Comparison of ENCODE assay signal across 15 cellular contexts in genomic region chr1:108813326-108813725, GRCh38. TPM values are rescaled to one million over a fixed set of nuclear protein-coding genes. Genes with fewer than 3 reads are reported as not detected.
"Had no signal": no experiment of that assay in that cellular context is flagged by ENCODE, and none has a peak within 500 bp of the region (broad histone marks: within the 10 kb centered on the region; RNA-seq: fewer than 3 reads in every experiment).

No MANE protein-coding gene starts in this region.

- H3K9me3 ChIP-seq: gastroesophageal sphincter, thyroid gland had no signal

- H3K9me3 Mint-ChIP-seq: activated naive CD4-positive, alpha-beta T cell treated with anti-CD3 and anti-CD28 coated beads, Interleukin-2, amount 50 U/mL, for 24 hours had no signal

- H3K27ac ChIP-seq: thyroid gland had no signal

- H3K36me3 Mint-ChIP-seq: activated naive CD4-positive, alpha-beta T cell treated with anti-CD3 and anti-CD28 coated beads, Interleukin-2, amount 50 U/mL, for 24 hours had no signal

- H3K27me3 Mint-ChIP-seq: activated naive CD4-positive, alpha-beta T cell treated with anti-CD3 and anti-CD28 coated beads, Interleukin-2, amount 50 U/mL, for 24 hours had no signal

- H3K4me3 Mint-ChIP-seq: activated naive CD4-positive, alpha-beta T cell treated with anti-CD3 and anti-CD28 coated beads, Interleukin-2, amount 50 U/mL, for 24 hours had no signal

- H3K27me3 ChIP-seq: gastroesophageal sphincter, thyroid gland had no signal

- H3K4me3 ChIP-seq: coronary artery, gastroesophageal sphincter, thyroid gland had no signal

- H3K27ac Mint-ChIP-seq: activated naive CD4-positive, alpha-beta T cell treated with anti-CD3 and anti-CD28 coated beads, Interleukin-2, amount 50 U/mL, for 24 hours had no signal

- H3K4me1 Mint-ChIP-seq: activated naive CD4-positive, alpha-beta T cell treated with anti-CD3 and anti-CD28 coated beads, Interleukin-2, amount 50 U/mL, for 24 hours had no signal

- DNase-seq: activated effector memory CD4-positive, alpha-beta T cell treated with Interleukin-2 at 50 U/mL for 16 hours; activated T-cell treated with anti-CD3 and anti-CD28 coated beads, Interleukin-2, amount 50 U/mL, for 1 hour; central memory CD4-positive, alpha-beta T cell; effector CD8-positive, alpha-beta T cell; kidney; posterior cingulate gyrus; stimulated activated CD4-positive, alpha-beta T cell treated with anti-CD3 and anti-CD28 coated beads, Interleukin-15, amount 100 ng/mL, for 24 hours; stimulated activated CD4-positive, alpha-beta T cell treated with anti-CD3 and anti-CD28 coated beads, Interleukin-4, amount 100 ng/mL, for 24 hours; T-helper 2 cell; thyroid gland had no signal

RNA-seq across cellular contexts. Expression of gene AKNAD1, which starts 43.6 kb away (rescaled TPM):
- total RNA-seq: kidney, liver, mesenteric fat pad had no signal
- polyA plus RNA-seq: liver had no signal
